1 cellular context compared by ENCODE assay signal in the genomic region with DNA sequence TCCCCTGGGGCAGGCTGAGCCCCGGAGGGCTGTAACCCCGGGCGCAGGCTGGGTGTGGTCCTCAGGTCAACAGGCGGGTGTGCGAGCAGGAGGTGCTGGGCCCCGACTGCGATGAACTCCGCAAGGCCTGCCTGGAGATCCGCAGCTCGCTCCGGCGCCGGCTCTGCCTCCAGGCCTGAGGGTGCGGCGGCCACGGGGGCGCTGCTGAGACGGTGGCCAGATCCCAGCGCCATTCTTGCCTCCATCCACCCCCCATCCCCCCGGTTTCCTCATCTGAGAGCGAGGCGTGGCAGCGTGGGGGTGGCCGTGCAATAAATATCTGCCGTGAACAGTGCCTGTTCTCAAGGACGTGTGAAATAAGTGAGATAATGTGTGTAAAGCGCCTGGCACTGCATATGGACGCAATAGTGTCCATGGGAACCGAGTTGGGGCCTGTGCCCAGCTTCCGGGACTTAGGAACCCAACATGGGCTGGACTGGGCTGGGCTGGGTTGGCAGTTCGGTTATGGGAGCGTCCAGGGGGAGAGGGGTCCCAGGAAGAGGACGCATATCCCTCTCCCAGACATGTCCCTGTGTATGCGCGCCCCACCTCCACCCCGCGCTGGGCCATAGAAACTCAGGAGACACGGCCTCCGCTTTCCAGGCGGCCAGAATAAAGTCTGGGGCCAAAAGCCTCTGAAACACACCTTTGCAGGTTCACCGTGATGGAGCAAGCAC.
A peak's percentile ranks its signal among the peaks of the same experiment; 100 is the strongest.
TF ChIP-seq lines count a peak whose summit lies in the region.

No MANE protein-coding gene starts in this region.

TF ChIP-seq in HEK293, 187 proteins besides CTCF, POLR2A, EP300 and RAD21 (continued from another document and continues in another):
- TF ChIP-seq, protein P1, sequence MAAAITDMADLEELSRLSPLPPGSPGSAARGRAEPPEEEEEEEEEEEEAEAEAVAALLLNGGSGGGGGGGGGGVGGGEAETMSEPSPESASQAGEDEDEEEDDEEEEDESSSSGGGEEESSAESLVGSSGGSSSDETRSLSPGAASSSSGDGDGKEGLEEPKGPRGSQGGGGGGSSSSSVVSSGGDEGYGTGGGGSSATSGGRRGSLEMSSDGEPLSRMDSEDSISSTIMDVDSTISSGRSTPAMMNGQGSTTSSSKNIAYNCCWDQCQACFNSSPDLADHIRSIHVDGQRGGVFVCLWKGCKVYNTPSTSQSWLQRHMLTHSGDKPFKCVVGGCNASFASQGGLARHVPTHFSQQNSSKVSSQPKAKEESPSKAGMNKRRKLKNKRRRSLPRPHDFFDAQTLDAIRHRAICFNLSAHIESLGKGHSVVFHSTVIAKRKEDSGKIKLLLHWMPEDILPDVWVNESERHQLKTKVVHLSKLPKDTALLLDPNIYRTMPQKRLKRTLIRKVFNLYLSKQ (tag by site-specific recombination; IDR thresholded peaks at IDR 0.05; ENCODE audit: borderline replicate concordance) = no peak
- 0 out of 2 replicates have a peak, but pooled peaks have one; percentile 29 for TF ChIP-seq ZNF629 (tag by site-specific recombination; IDR thresholded peaks at IDR 0.05)
- peak; percentile 76 for TF ChIP-seq KLF16 (tag by site-specific recombination; IDR thresholded peaks at IDR 0.05)
- TF ChIP-seq ZNF707 (tag by site-specific recombination; IDR thresholded peaks at IDR 0.05) = no peak
- TF ChIP-seq ZNF837 (tag by site-specific recombination; IDR thresholded peaks at IDR 0.05) = no peak
- TF ChIP-seq, protein P2, sequence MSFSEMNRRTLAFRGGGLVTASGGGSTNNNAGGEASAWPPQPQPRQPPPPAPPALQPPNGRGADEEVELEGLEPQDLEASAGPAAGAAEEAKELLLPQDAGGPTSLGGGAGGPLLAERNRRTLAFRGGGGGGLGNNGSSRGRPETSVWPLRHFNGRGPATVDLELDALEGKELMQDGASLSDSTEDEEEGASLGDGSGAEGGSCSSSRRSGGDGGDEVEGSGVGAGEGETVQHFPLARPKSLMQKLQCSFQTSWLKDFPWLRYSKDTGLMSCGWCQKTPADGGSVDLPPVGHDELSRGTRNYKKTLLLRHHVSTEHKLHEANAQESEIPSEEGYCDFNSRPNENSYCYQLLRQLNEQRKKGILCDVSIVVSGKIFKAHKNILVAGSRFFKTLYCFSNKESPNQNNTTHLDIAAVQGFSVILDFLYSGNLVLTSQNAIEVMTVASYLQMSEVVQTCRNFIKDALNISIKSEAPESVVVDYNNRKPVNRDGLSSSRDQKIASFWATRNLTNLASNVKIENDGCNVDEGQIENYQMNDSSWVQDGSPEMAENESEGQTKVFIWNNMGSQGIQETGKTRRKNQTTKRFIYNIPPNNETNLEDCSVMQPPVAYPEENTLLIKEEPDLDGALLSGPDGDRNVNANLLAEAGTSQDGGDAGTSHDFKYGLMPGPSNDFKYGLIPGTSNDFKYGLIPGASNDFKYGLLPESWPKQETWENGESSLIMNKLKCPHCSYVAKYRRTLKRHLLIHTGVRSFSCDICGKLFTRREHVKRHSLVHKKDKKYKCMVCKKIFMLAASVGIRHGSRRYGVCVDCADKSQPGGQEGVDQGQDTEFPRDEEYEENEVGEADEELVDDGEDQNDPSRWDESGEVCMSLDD (tag by site-specific recombination; IDR thresholded peaks at IDR 0.05) = peak; percentile 63; the same call in 1 of the 2 replicates
- TF ChIP-seq ZBTB17 (tag by site-specific recombination; IDR thresholded peaks at IDR 0.05) = peak; percentile 92
- TF ChIP-seq, protein P3, sequence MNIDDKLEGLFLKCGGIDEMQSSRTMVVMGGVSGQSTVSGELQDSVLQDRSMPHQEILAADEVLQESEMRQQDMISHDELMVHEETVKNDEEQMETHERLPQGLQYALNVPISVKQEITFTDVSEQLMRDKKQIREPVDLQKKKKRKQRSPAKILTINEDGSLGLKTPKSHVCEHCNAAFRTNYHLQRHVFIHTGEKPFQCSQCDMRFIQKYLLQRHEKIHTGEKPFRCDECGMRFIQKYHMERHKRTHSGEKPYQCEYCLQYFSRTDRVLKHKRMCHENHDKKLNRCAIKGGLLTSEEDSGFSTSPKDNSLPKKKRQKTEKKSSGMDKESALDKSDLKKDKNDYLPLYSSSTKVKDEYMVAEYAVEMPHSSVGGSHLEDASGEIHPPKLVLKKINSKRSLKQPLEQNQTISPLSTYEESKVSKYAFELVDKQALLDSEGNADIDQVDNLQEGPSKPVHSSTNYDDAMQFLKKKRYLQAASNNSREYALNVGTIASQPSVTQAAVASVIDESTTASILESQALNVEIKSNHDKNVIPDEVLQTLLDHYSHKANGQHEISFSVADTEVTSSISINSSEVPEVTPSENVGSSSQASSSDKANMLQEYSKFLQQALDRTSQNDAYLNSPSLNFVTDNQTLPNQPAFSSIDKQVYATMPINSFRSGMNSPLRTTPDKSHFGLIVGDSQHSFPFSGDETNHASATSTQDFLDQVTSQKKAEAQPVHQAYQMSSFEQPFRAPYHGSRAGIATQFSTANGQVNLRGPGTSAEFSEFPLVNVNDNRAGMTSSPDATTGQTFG (tag by site-specific recombination; IDR thresholded peaks at IDR 0.05; ENCODE audit: borderline replicate concordance) = no peak
- TF ChIP-seq ZNF202 (tag by site-specific recombination; IDR thresholded peaks at IDR 0.05; ENCODE audit: borderline replicate concordance) = no peak
- TF ChIP-seq ZNF514 (tag by site-specific recombination; IDR thresholded peaks at IDR 0.05) = no peak
- TF ChIP-seq, protein P4, sequence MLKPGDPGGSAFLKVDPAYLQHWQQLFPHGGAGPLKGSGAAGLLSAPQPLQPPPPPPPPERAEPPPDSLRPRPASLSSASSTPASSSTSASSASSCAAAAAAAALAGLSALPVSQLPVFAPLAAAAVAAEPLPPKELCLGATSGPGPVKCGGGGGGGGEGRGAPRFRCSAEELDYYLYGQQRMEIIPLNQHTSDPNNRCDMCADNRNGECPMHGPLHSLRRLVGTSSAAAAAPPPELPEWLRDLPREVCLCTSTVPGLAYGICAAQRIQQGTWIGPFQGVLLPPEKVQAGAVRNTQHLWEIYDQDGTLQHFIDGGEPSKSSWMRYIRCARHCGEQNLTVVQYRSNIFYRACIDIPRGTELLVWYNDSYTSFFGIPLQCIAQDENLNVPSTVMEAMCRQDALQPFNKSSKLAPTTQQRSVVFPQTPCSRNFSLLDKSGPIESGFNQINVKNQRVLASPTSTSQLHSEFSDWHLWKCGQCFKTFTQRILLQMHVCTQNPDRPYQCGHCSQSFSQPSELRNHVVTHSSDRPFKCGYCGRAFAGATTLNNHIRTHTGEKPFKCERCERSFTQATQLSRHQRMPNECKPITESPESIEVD (tag by site-specific recombination; IDR thresholded peaks at IDR 0.05) = no peak
- no peak for TF ChIP-seq ZNF133 (tag by site-specific recombination; IDR thresholded peaks at IDR 0.05)
- no peak for TF ChIP-seq ZNF223 (tag by site-specific recombination; IDR thresholded peaks at IDR 0.05)
- TF ChIP-seq ZNF76 (tag by site-specific recombination; IDR thresholded peaks at IDR 0.05; ENCODE audit: borderline replicate concordance, low read depth) = no peak
- TF ChIP-seq, protein P5, sequence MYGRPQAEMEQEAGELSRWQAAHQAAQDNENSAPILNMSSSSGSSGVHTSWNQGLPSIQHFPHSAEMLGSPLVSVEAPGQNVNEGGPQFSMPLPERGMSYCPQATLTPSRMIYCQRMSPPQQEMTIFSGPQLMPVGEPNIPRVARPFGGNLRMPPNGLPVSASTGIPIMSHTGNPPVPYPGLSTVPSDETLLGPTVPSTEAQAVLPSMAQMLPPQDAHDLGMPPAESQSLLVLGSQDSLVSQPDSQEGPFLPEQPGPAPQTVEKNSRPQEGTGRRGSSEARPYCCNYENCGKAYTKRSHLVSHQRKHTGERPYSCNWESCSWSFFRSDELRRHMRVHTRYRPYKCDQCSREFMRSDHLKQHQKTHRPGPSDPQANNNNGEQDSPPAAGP (tag by site-specific recombination; IDR thresholded peaks at IDR 0.05) = peak; percentile 22; the same call in 1 of the 2 replicates
- no peak for TF ChIP-seq RBAK (tag by site-specific recombination; IDR thresholded peaks at IDR 0.05)
- TF ChIP-seq MZF1 (tag by site-specific recombination; IDR thresholded peaks at IDR 0.05; ENCODE audit: borderline replicate concordance) = no peak
- no peak for TF ChIP-seq ZNF37A (tag by site-specific recombination; IDR thresholded peaks at IDR 0.05)
- TF ChIP-seq PRDM1 (tag by site-specific recombination; IDR thresholded peaks at IDR 0.05) = no peak
- TF ChIP-seq ZNF658 (tag by site-specific recombination; IDR thresholded peaks at IDR 0.05) = no peak
- TF ChIP-seq, protein P6, sequence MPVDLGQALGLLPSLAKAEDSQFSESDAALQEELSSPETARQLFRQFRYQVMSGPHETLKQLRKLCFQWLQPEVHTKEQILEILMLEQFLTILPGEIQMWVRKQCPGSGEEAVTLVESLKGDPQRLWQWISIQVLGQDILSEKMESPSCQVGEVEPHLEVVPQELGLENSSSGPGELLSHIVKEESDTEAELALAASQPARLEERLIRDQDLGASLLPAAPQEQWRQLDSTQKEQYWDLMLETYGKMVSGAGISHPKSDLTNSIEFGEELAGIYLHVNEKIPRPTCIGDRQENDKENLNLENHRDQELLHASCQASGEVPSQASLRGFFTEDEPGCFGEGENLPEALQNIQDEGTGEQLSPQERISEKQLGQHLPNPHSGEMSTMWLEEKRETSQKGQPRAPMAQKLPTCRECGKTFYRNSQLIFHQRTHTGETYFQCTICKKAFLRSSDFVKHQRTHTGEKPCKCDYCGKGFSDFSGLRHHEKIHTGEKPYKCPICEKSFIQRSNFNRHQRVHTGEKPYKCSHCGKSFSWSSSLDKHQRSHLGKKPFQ (tag by site-specific recombination; IDR thresholded peaks at IDR 0.05) = no peak
- no peak for TF ChIP-seq KLF10 (tag by site-specific recombination; IDR thresholded peaks at IDR 0.05)
- TF ChIP-seq ZNF169 (tag by site-specific recombination; IDR thresholded peaks at IDR 0.05) = 0 out of 2 replicates have a peak, but pooled peaks have one; percentile 21
- no peak for TF ChIP-seq ZNF624 (tag by site-specific recombination; IDR thresholded peaks at IDR 0.05)
- no peak for TF ChIP-seq ZNF366 (tag by site-specific recombination; conservative IDR thresholded peaks at IDR 0.05)
- TF ChIP-seq ZNF654 (tag by site-specific recombination; IDR thresholded peaks at IDR 0.05; ENCODE audit: low read depth) = no peak
- TF ChIP-seq OVOL3 (tag by site-specific recombination; IDR thresholded peaks at IDR 0.05) = no peak; the same call in 1 of the 2 replicates
- no peak for TF ChIP-seq ZNF626 (tag by site-specific recombination; IDR thresholded peaks at IDR 0.05)
- TF ChIP-seq ZNF544 (tag by site-specific recombination; IDR thresholded peaks at IDR 0.05) = no peak
- TF ChIP-seq ZNF416 (tag by site-specific recombination; IDR thresholded peaks at IDR 0.05) = no peak
- TF ChIP-seq FEZF1 (tag by site-specific recombination; IDR thresholded peaks at IDR 0.05) = no peak
- TF ChIP-seq ZFHX2 (tag by site-specific recombination; conservative IDR thresholded peaks at IDR 0.05) = peak; percentile 77
- peak; percentile 25; the same call in 1 of the 2 replicates for TF ChIP-seq ZFP37 (tag by site-specific recombination; IDR thresholded peaks at IDR 0.05)
- TF ChIP-seq ZNF19 (tag by site-specific recombination; IDR thresholded peaks at IDR 0.05; ENCODE audit: low read depth) = no peak
- TF ChIP-seq, protein P7, sequence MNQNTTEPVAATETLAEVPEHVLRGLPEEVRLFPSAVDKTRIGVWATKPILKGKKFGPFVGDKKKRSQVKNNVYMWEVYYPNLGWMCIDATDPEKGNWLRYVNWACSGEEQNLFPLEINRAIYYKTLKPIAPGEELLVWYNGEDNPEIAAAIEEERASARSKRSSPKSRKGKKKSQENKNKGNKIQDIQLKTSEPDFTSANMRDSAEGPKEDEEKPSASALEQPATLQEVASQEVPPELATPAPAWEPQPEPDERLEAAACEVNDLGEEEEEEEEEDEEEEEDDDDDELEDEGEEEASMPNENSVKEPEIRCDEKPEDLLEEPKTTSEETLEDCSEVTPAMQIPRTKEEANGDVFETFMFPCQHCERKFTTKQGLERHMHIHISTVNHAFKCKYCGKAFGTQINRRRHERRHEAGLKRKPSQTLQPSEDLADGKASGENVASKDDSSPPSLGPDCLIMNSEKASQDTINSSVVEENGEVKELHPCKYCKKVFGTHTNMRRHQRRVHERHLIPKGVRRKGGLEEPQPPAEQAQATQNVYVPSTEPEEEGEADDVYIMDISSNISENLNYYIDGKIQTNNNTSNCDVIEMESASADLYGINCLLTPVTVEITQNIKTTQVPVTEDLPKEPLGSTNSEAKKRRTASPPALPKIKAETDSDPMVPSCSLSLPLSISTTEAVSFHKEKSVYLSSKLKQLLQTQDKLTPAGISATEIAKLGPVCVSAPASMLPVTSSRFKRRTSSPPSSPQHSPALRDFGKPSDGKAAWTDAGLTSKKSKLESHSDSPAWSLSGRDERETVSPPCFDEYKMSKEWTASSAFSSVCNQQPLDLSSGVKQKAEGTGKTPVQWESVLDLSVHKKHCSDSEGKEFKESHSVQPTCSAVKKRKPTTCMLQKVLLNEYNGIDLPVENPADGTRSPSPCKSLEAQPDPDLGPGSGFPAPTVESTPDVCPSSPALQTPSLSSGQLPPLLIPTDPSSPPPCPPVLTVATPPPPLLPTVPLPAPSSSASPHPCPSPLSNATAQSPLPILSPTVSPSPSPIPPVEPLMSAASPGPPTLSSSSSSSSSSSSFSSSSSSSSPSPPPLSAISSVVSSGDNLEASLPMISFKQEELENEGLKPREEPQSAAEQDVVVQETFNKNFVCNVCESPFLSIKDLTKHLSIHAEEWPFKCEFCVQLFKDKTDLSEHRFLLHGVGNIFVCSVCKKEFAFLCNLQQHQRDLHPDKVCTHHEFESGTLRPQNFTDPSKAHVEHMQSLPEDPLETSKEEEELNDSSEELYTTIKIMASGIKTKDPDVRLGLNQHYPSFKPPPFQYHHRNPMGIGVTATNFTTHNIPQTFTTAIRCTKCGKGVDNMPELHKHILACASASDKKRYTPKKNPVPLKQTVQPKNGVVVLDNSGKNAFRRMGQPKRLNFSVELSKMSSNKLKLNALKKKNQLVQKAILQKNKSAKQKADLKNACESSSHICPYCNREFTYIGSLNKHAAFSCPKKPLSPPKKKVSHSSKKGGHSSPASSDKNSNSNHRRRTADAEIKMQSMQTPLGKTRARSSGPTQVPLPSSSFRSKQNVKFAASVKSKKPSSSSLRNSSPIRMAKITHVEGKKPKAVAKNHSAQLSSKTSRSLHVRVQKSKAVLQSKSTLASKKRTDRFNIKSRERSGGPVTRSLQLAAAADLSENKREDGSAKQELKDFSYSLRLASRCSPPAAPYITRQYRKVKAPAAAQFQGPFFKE (tag by site-specific recombination; IDR thresholded peaks at IDR 0.05; ENCODE audit: borderline replicate concordance) = no peak
- TF ChIP-seq, protein P8, sequence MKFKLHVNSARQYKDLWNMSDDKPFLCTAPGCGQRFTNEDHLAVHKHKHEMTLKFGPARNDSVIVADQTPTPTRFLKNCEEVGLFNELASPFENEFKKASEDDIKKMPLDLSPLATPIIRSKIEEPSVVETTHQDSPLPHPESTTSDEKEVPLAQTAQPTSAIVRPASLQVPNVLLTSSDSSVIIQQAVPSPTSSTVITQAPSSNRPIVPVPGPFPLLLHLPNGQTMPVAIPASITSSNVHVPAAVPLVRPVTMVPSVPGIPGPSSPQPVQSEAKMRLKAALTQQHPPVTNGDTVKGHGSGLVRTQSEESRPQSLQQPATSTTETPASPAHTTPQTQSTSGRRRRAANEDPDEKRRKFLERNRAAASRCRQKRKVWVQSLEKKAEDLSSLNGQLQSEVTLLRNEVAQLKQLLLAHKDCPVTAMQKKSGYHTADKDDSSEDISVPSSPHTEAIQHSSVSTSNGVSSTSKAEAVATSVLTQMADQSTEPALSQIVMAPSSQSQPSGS (tag by site-specific recombination; IDR thresholded peaks at IDR 0.05; ENCODE audit: low read depth) = no peak
- no peak for TF ChIP-seq ZNF548 (tag by site-specific recombination; IDR thresholded peaks at IDR 0.05)
- TF ChIP-seq KLF8 (tag by site-specific recombination; IDR thresholded peaks at IDR 0.05) = peak; percentile 53; the same call in 1 of the 2 replicates
- TF ChIP-seq EGR2 (tag by site-specific recombination; IDR thresholded peaks at IDR 0.05; ENCODE audit: low read depth) = peak; percentile 74
- no peak for TF ChIP-seq ZNF157 (tag by site-specific recombination; IDR thresholded peaks at IDR 0.05)
